ENCODE assay signal across 13 cellular contexts in genomic region chr6:30910473-30910872, GRCh38. TPM values are rescaled to one million over a fixed set of nuclear protein-coding genes. Genes with fewer than 3 reads are reported as not detected.
"Had no signal": no experiment of that assay in that cellular context is flagged by ENCODE, and none has a peak within 500 bp of the region (broad histone marks: within the 10 kb centered on the region; RNA-seq: fewer than 3 reads in every experiment).

No MANE protein-coding gene starts in this region.

RNA-seq across cellular contexts. Expression of gene SFTA2, which starts 21.5 kb away (rescaled TPM):
- total RNA-seq: activated B cell treated with CpG ODN at 0.5 μM for 24 hours; activated CD8-positive, alpha-beta T cell treated with anti-CD3 and anti-CD28 coated beads for 36 hours; activated naive CD4-positive, alpha-beta T cell treated with anti-CD3 and anti-CD28 coated beads, Interleukin-2, amount 50 U/mL, for 72 hours; activated naive CD8-positive, alpha-beta T cell treated with anti-CD3 and anti-CD28 coated beads, Interleukin-2, amount 10 ng/mL, durations not matched to agents 7 days and 5 days; ascending aorta; bronchial epithelial cell; cardiac septum; cerebellum; dermis blood vessel endothelial cell; foreskin keratinocyte; gastrocnemius medialis; T-helper 2 cell treated with Interferon-gamma antibody and Interleukin-4, amounts not matched to agents 100 ng/mL and 5 ng/mL, for 36 hours had no signal
- polyA plus RNA-seq: foreskin keratinocyte had no signal

RNA-seq across cellular contexts. Expression of gene MUCL3, which starts 30.3 kb away (rescaled TPM):
- total RNA-seq: activated B cell treated with CpG ODN at 0.5 μM for 24 hours; activated CD8-positive, alpha-beta T cell treated with anti-CD3 and anti-CD28 coated beads for 36 hours; activated naive CD4-positive, alpha-beta T cell treated with anti-CD3 and anti-CD28 coated beads, Interleukin-2, amount 50 U/mL, for 72 hours; activated naive CD8-positive, alpha-beta T cell treated with anti-CD3 and anti-CD28 coated beads, Interleukin-2, amount 10 ng/mL, durations not matched to agents 7 days and 5 days; ascending aorta; cardiac septum; cerebellum; dermis blood vessel endothelial cell; esophagus muscularis mucosa; foreskin keratinocyte; gastrocnemius medialis; T-helper 2 cell treated with Interferon-gamma antibody and Interleukin-4, amounts not matched to agents 100 ng/mL and 5 ng/mL, for 36 hours had no signal
- polyA plus RNA-seq: foreskin keratinocyte had no signal
